In the genomic region with DNA sequence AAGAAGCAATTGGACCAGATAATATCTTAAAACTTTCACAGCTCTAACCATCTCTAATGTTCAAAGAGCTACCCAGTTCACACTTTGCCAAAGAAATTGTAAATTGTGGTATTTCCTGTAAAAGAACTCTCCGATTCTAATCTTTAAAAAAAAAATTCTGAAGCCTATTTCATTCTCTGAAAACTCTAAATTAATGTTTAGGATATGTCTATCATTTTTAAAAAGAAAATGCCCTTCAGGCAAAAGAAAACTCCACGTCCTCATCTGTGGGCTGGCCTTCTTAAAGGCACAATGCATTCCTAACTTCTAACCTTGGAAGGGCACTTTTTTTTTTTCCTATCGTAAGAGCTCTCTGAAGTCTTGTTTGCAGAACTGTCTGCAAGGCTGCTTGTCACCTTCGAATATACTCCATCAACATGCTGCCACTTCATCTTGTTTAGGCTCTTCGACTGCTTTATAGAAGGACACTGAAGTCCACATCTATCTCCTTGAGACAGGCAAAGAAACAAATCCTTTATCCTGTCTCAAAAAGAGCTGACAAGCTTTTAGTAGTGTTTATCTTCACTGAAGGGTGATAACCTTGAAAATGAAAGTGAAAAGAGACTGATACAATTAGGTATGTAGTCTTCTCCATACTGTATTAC, we compare ENCODE assay signal across 8 cellular contexts.
DNase-seq lines count a peak whose midpoint lies in the region; ATAC-seq and TF ChIP-seq lines count a peak whose summit lies in the region.

No MANE protein-coding gene starts in this region.

- H3K36me3 ChIP-seq in HCT116 (ENCODE audit: control insufficient read depth in 1 of 2, insufficient read depth in 2 of 2, low read length in 2 of 2) (no peaks in the 10 kb centered on the region), duodenal mucosa (ENCODE audit: control insufficient read depth in 1 of 2, insufficient read depth in 2 of 2, low read length in 2 of 2) (no peaks in the 10 kb centered on the region), thymus (ENCODE audit: control insufficient read depth, insufficient read depth) (no peaks in the 10 kb centered on the region), left ventricle myocardium inferior (no peaks in the 10 kb centered on the region)

- peak overlapping the region; percentile 70 for H3K4me2 ChIP-seq in HCT116 (ENCODE audit: low read length)

- DNase-seq in HCT116 (ENCODE audit: low read depth, low spot score) = no peak
- peak; percentile 67 for DNase-seq in NOMO-1 treated with dmso at 0.1 percent for 144 hours (lab: John Stamatoyannopoulos, UW; ENCODE audit: unreplicated experiment)
- no peak for DNase-seq in left lobe of liver (ENCODE audit: low spot score)
- no peak for DNase-seq in NCI-H187 (lab: John Stamatoyannopoulos, UW)
- DNase-seq in left ventricle myocardium inferior = no peak

- 10% methylated on average over 5 of the region's 5 CpGs for WGBS in thymus

- no peaks in the 10 kb centered on the region for H4K20me1 ChIP-seq in HCT116 (ENCODE audit: insufficient read depth)

- no peaks in the 10 kb centered on the region for H3K9me3 ChIP-seq in HCT116 (ENCODE audit: control insufficient read depth in 1 of 2, insufficient read depth in 1 of 2, low read depth in 1 of 2, low read length in 2 of 2)
- no peaks in the 10 kb centered on the region for H3K9me3 ChIP-seq in duodenal mucosa (ENCODE audit: control insufficient read depth in 1 of 2, low read length in 2 of 2)
- H3K9me3 ChIP-seq in thymus (ENCODE audit: control insufficient read depth) = no peaks in the 10 kb centered on the region
- H3K9me3 ChIP-seq in left ventricle myocardium inferior (replicated peaks) = no peaks in the 10 kb centered on the region

- ATAC-seq in GM18502 (IDR thresholded peaks at IDR 0.05; ENCODE audit: poor library complexity, unreplicated experiment) (peak; percentile 42), HCT116 (no peak), left lobe of liver (no peak)

- TF ChIP-seq RAD21 in HCT116 (IDR thresholded peaks at IDR 0.05; ENCODE audit: low read depth) = no peak

- peak overlapping the region; percentile 92 for H2AFZ ChIP-seq in HCT116 (ENCODE audit: low read depth, low read length, poor library complexity, severe bottlenecking)

- RAD21 ChIA-PET in HCT116 (lab: Charles Lee; ENCODE audit: low non-redundant PET in 1 of 2, low total read pairs in 2 of 2, uncharacterized antibody in 2 of 2, unreplicated experiment in 2 of 2) = no interaction called here

- H3K27ac ChIP-seq in HCT116 (ENCODE audit: low read depth, low read length) (no peak overlapping the region), duodenal mucosa (ENCODE audit: low read depth, low read length) (no peak overlapping the region), thymus (ENCODE audit: low read depth) (no peak overlapping the region), left ventricle myocardium inferior (replicated peaks) (no peak overlapping the region)

- TF ChIP-seq CTCF in HCT116 (IDR thresholded peaks at IDR 0.05 in 2 of 3, conservative IDR thresholded peaks at IDR 0.05 in 1 of 3; ENCODE audit: borderline replicate concordance in 1 of 3, insufficient read depth in 1 of 3, low read depth in 2 of 3, low read length in 2 of 3) (no peak), left ventricle myocardium inferior (IDR thresholded peaks at IDR 0.05; ENCODE audit: borderline replicate concordance) (no peak)

- no peak for TF ChIP-seq POLR2A in HCT116 (IDR thresholded peaks at IDR 0.05; ENCODE audit: borderline replicate concordance, extremely low read depth, insufficient read depth, insufficient read length)

- BruUV-seq in HCT116 (replicated peaks; lab: Mats Ljungman, UMichigan) = no TSS peak

- H3K4me1 ChIP-seq in HCT116 (ENCODE audit: control insufficient read depth in 1 of 2, insufficient read depth in 2 of 2, low read length in 2 of 2) = peaks cover 12 to 20% of the 10 kb centered on the region in 2 experiments
- H3K4me1 ChIP-seq in duodenal mucosa (ENCODE audit: control insufficient read depth in 1 of 2, insufficient read depth in 2 of 2, low read length in 2 of 2) = peaks cover 12 to 15% of the 10 kb centered on the region in 2 donors
- peaks cover 29% of the 10 kb centered on the region for H3K4me1 ChIP-seq in thymus (ENCODE audit: control insufficient read depth, insufficient read depth, low read length)
- H3K4me1 ChIP-seq in left ventricle myocardium inferior = peaks cover 17% of the 10 kb centered on the region

- no peaks in the 10 kb centered on the region for H3K9me2 ChIP-seq in HCT116 (ENCODE audit: insufficient read depth)

- no peak overlapping the region for H3K9ac ChIP-seq in HCT116 (ENCODE audit: low read length)
- H3K9ac ChIP-seq in duodenal mucosa (ENCODE audit: low read depth in 1 of 2, low read length in 2 of 2) = no peak overlapping the region

- no peaks in the 10 kb centered on the region for H3K79me2 ChIP-seq in HCT116 (ENCODE audit: insufficient read depth, low read length)

- intact Hi-C loops in HCT116 (cut with micrococcal nuclease) = no loop called here
- intact Hi-C loops in left ventricle myocardium inferior (cut with micrococcal nuclease) = no loop called here

- H3K4me3 ChIP-seq in HCT116 (replicated peaks in 1 of 2; ENCODE audit: low read depth in 1 of 2, low read length in 2 of 2) (no peak overlapping the region), duodenal mucosa (ENCODE audit: low read depth in 1 of 2, low read length in 2 of 2) (peak overlapping the region; percentile 41 to 46), thymus (ENCODE audit: low read length) (peak overlapping the region; percentile 36), left ventricle myocardium inferior (no peak overlapping the region)

- POLR2A ChIA-PET in HCT116 (lab: Charles Lee) = no interaction called here

- H3K27me3 ChIP-seq in HCT116 (ENCODE audit: insufficient read depth, low read length) (no peaks in the 10 kb centered on the region), duodenal mucosa (ENCODE audit: control insufficient read depth in 1 of 2, insufficient read depth in 2 of 2, low read length in 2 of 2) (no peaks in the 10 kb centered on the region), thymus (ENCODE audit: control insufficient read depth, insufficient read depth) (no peaks in the 10 kb centered on the region), left ventricle myocardium inferior (ENCODE audit: low read depth) (no peaks in the 10 kb centered on the region)

- CTCF ChIA-PET in HCT116 (lab: Charles Lee) = no interaction called here

TF ChIP-seq in HCT116, 20 proteins besides CTCF, POLR2A, EP300 and RAD21:
- no peak for TF ChIP-seq REST (IDR thresholded peaks at IDR 0.05; ENCODE audit: low read depth)
- no peak for TF ChIP-seq ZNF274 (IDR thresholded peaks at IDR 0.05; ENCODE audit: low read depth, low read length)
- no peak for TF ChIP-seq EZH2phosphoT487 (IDR thresholded peaks at IDR 0.05; ENCODE audit: borderline replicate concordance)
- no peak for TF ChIP-seq MAX (IDR thresholded peaks at IDR 0.05)
- no peak for TF ChIP-seq EGR1 (IDR thresholded peaks at IDR 0.05; ENCODE audit: low read depth)
- no peak for TF ChIP-seq POLR2AphosphoS5 (IDR thresholded peaks at IDR 0.05; ENCODE audit: low read depth, low read length)
- TF ChIP-seq YY1 (IDR thresholded peaks at IDR 0.05; ENCODE audit: extremely low read depth, insufficient replicate concordance, low read depth, low read length) = no peak
- TF ChIP-seq FOSL1 (IDR thresholded peaks at IDR 0.05; ENCODE audit: low read depth) = no peak
- TF ChIP-seq ATF3 (IDR thresholded peaks at IDR 0.05) = no peak
TF ChIP-seq in HCT116: peak in this region for 0.

Comparison
In these comparisons a context has a peak if more than half of its experiments do, and no peak if none do; other contexts are left out.
1. H3K4me3 ChIP-seq: peak in duodenal mucosa (2 of 2) and thymus (single experiment); none in HCT116 (0 of 2) and left ventricle myocardium inferior (single experiment).